ENCODE assay signal across 17 cellular contexts in genomic region chr9:71602652-71603051, GRCh38.
"Had no signal": no experiment of that assay in that cellular context is flagged by ENCODE, and none has a peak within 500 bp of the region (broad histone marks: within the 10 kb centered on the region; RNA-seq: fewer than 3 reads in every experiment).

No MANE protein-coding gene starts in this region.

- H3K27me3 Mint-ChIP-seq: activated naive CD8-positive, alpha-beta T cell treated with anti-CD3 and anti-CD28 coated beads, Interleukin-2, amount 50 U/mL, for 24 hours; naive thymus-derived CD8-positive, alpha-beta T cell; stimulated activated memory B cell treated with anti-CD40 and anti-IgM and Interleukin-4, amounts not matched to agents 10 μg/mL and 1 μg/mL and 100 μg/mL, for 72 hours had no signal

- H3K36me3 ChIP-seq: ascending aorta, right atrium auricular region had no signal

- DNase-seq: activated CD4-positive, alpha-beta T cell treated with anti-CD3 and anti-CD28 coated beads for 48 hours; activated CD8-positive, alpha-beta memory T cell treated with anti-CD3 and anti-CD28 coated beads, Interleukin-2, amount 50 U/mL, for 48 hours; activated CD8-positive, alpha-beta T cell treated with anti-CD3 and anti-CD28 coated beads, Interleukin-2, amount 10 ng/mL, durations not matched to agents 7 days and 5 days; activated naive CD4-positive, alpha-beta T cell treated with Interleukin-2 at 50 U/mL for 16 hours; activated naive CD8-positive, alpha-beta T cell treated with anti-CD3 and anti-CD28 coated beads, Interleukin-2, amount 50 U/mL, for 24 hours; dorsolateral prefrontal cortex; mammary epithelial cell; naive thymus-derived CD8-positive, alpha-beta T cell; posterior cingulate gyrus; small intestine; substantia nigra; trophoblast cell had no signal

- H3K27me3 ChIP-seq: ascending aorta, dorsolateral prefrontal cortex, right atrium auricular region had no signal

- H3K4me3 ChIP-seq: ascending aorta, dorsolateral prefrontal cortex, right atrium auricular region had no signal

- ATAC-seq: activated CD8-positive, alpha-beta T cell treated with anti-CD3 and anti-CD28 coated beads, Interleukin-2, amount 10 ng/mL, durations not matched to agents 7 days and 5 days; activated naive CD8-positive, alpha-beta T cell treated with anti-CD3 and anti-CD28 coated beads, Interleukin-2, amount 50 U/mL, for 24 hours; esophagus mucosa; naive thymus-derived CD8-positive, alpha-beta T cell; stimulated activated memory B cell treated with anti-CD40 and anti-IgM and Interleukin-4, amounts not matched to agents 10 μg/mL and 1 μg/mL and 100 μg/mL, for 72 hours had no signal

- H3K9me3 ChIP-seq: ascending aorta, right atrium auricular region had no signal

- H3K4me1 ChIP-seq: ascending aorta, right atrium auricular region had no signal

- H3K36me3 Mint-ChIP-seq: naive thymus-derived CD8-positive, alpha-beta T cell; stimulated activated memory B cell treated with anti-CD40 and anti-IgM and Interleukin-4, amounts not matched to agents 10 μg/mL and 1 μg/mL and 100 μg/mL, for 72 hours had no signal

- H3K4me1 Mint-ChIP-seq: activated naive CD8-positive, alpha-beta T cell treated with anti-CD3 and anti-CD28 coated beads, Interleukin-2, amount 50 U/mL, for 24 hours; naive thymus-derived CD8-positive, alpha-beta T cell; stimulated activated memory B cell treated with anti-CD40 and anti-IgM and Interleukin-4, amounts not matched to agents 10 μg/mL and 1 μg/mL and 100 μg/mL, for 72 hours had no signal

- H3K27ac ChIP-seq: ascending aorta, dorsolateral prefrontal cortex, right atrium auricular region had no signal

- H3K4me3 Mint-ChIP-seq: activated CD8-positive, alpha-beta T cell treated with anti-CD3 and anti-CD28 coated beads, Interleukin-2, amount 10 ng/mL, durations not matched to agents 7 days and 5 days; activated naive CD8-positive, alpha-beta T cell treated with anti-CD3 and anti-CD28 coated beads, Interleukin-2, amount 50 U/mL, for 24 hours; activated T-helper 1 cell treated with anti-CD3 and anti-CD28 coated beads, Interleukin-12 subunit alpha, Interleukin-12 subunit beta, Interleukin-2, Interleukin-4 antibody, amounts not matched to agents 30 ng/mL and 10 ng/mL and 1 ng/mL, durations not matched to agents 14 hours and 24 hours and 36 hours; naive thymus-derived CD8-positive, alpha-beta T cell; stimulated activated memory B cell treated with anti-CD40 and anti-IgM and Interleukin-4, amounts not matched to agents 10 μg/mL and 1 μg/mL and 100 μg/mL, for 72 hours had no signal

- H3K9me3 Mint-ChIP-seq: activated naive CD8-positive, alpha-beta T cell treated with anti-CD3 and anti-CD28 coated beads, Interleukin-2, amount 50 U/mL, for 24 hours; activated T-helper 1 cell treated with anti-CD3 and anti-CD28 coated beads, Interleukin-12 subunit alpha, Interleukin-12 subunit beta, Interleukin-2, Interleukin-4 antibody, amounts not matched to agents 30 ng/mL and 10 ng/mL and 1 ng/mL, durations not matched to agents 14 hours and 24 hours and 36 hours; naive thymus-derived CD8-positive, alpha-beta T cell; stimulated activated memory B cell treated with anti-CD40 and anti-IgM and Interleukin-4, amounts not matched to agents 10 μg/mL and 1 μg/mL and 100 μg/mL, for 72 hours had no signal

- H3K27ac Mint-ChIP-seq: activated CD8-positive, alpha-beta T cell treated with anti-CD3 and anti-CD28 coated beads, Interleukin-2, amount 10 ng/mL, durations not matched to agents 7 days and 5 days; activated naive CD8-positive, alpha-beta T cell treated with anti-CD3 and anti-CD28 coated beads, Interleukin-2, amount 50 U/mL, for 24 hours; activated T-helper 1 cell treated with anti-CD3 and anti-CD28 coated beads, Interleukin-12 subunit alpha, Interleukin-12 subunit beta, Interleukin-2, Interleukin-4 antibody, amounts not matched to agents 30 ng/mL and 10 ng/mL and 1 ng/mL, durations not matched to agents 14 hours and 24 hours and 36 hours; naive thymus-derived CD8-positive, alpha-beta T cell; stimulated activated memory B cell treated with anti-CD40 and anti-IgM and Interleukin-4, amounts not matched to agents 10 μg/mL and 1 μg/mL and 100 μg/mL, for 72 hours had no signal
